4 cellular contexts compared by ENCODE assay signal in genomic region chr4:120163895-120164294, GRCh38.
"Had no signal": no experiment of that assay in that cellular context is flagged by ENCODE, and none has a peak within 500 bp of the region (broad histone marks: within the 10 kb centered on the region; RNA-seq: fewer than 3 reads in every experiment).

No MANE protein-coding gene starts in this region.

- ATAC-seq: HepG2, K562 had no signal

- H3K4me3 ChIP-seq: K562 had no signal

- H3K27ac ChIP-seq: HL-60 had no signal

- DNase-seq: IMR-90 had no signal
